Comparison of ENCODE assay signal across 12 cellular contexts in genomic region chr12:108638997-108639822, GRCh38. TPM values are rescaled to one million over a fixed set of nuclear protein-coding genes. Genes with fewer than 3 reads are reported as not detected.
DNase-seq lines count a peak whose midpoint lies in the region; ATAC-seq and TF ChIP-seq lines count a peak whose summit lies in the region.
"Had no signal": no experiment of that assay in that cellular context is flagged by ENCODE, and none has a peak within 500 bp of the region (broad histone marks: within the 10 kb centered on the region; RNA-seq: fewer than 3 reads in every experiment).

No MANE protein-coding gene starts in this region.

- no peak for TF ChIP-seq EP300 in sigmoid colon (IDR thresholded peaks at IDR 0.05)

- no peaks in the 10 kb centered on the region for H3K9me2 ChIP-seq in HCT116 (ENCODE audit: insufficient read depth)

- no peak for TF ChIP-seq POLR2A in HCT116 (IDR thresholded peaks at IDR 0.05; ENCODE audit: borderline replicate concordance, extremely low read depth, insufficient read depth, insufficient read length)
- TF ChIP-seq POLR2A in sigmoid colon (IDR thresholded peaks at IDR 0.05), result no peak

- ATAC-seq in HCT116 (no peak), T-cell (replicated peaks in 1 of 4) (no peak), HG03439 (IDR thresholded peaks at IDR 0.05; ENCODE audit: unreplicated experiment) (no peak)

- no peak overlapping the region for H2AFZ ChIP-seq in HCT116 (ENCODE audit: low read depth, low read length, poor library complexity, severe bottlenecking)

- WGBS in sigmoid colon, 2 donors, result 85 to 91% methylated on average over 11 of the region's 11 CpGs

- CTCF ChIA-PET in HCT116 (lab: Charles Lee) (interaction anchor here (0.5 kb wide), 1 partner anchor 143 kb away, joined by 3 read pairs; no protein-coding TSS in a partner anchor), T-cell (lab: Charles Lee) (interaction anchor here (0.6 to 1.4 kb wide), 4 partner anchors 25 to 78 kb away, joined by 3 to 5 read pairs (median 4); no protein-coding TSS in a partner anchor)

- H3K9me3 ChIP-seq in HCT116 (ENCODE audit: control insufficient read depth in 1 of 2, insufficient read depth in 1 of 2, low read depth in 1 of 2, low read length in 2 of 2) (no peaks in the 10 kb centered on the region), sigmoid colon (no peaks in the 10 kb centered on the region), BE2C (no peaks in the 10 kb centered on the region)

- H3K27me3 ChIP-seq in HCT116 (ENCODE audit: insufficient read depth, low read length) (no peaks in the 10 kb centered on the region), sigmoid colon (no peaks in the 10 kb centered on the region), BE2C (no peaks in the 10 kb centered on the region)

- no peaks in the 10 kb centered on the region for H3K79me2 ChIP-seq in HCT116 (ENCODE audit: insufficient read depth, low read length)

- H3K4me3 ChIP-seq in HCT116 (replicated peaks in 1 of 2; ENCODE audit: low read depth in 1 of 2, low read length in 2 of 2) (no peak overlapping the region), sigmoid colon (no peak overlapping the region), BE2C (ENCODE audit: low read depth, low read length) (no peak overlapping the region)

- BruUV-seq in HCT116 (replicated peaks; lab: Mats Ljungman, UMichigan), result no TSS peak

- DNase-seq in HCT116 (ENCODE audit: low read depth, low spot score) (no peak), T-cell (no peak), glutamatergic neuron (no peak), sigmoid colon (no peak), NOMO-1 treated with DMSO at 0.1 percent for 48 hours (lab: John Stamatoyannopoulos, UW; ENCODE audit: unreplicated experiment) (no peak), T1000 (lab: John Stamatoyannopoulos, UW) (no peak), BE2C (no peak)
- DNase-seq: activated CD4-positive, alpha-beta T cell treated with anti-CD3 and anti-CD28 coated beads for 4 hours; NCI-H1105 treated with DMSO at 0.1 percent for 48 hours; SHP77 treated with DMSO at 0.1 percent for 48 hours; stimulated activated naive CD4-positive, alpha-beta T cell had no signal

- intact Hi-C loops in HCT116 (cut with micrococcal nuclease) (no loop called here), sigmoid colon (cut with DNase I) (loop anchor here (10.0 kb wide), 1 partner anchor 456 kb away; the partner anchor contains the start of genes ALKBH2 and UNG)

- H3K9me3 Mint-ChIP-seq in T-cell (no peaks in the 10 kb centered on the region), glutamatergic neuron (ENCODE audit: unreplicated experiment) (peaks cover 15% of the 10 kb centered on the region)

- POLR2A ChIA-PET in HCT116 (lab: Charles Lee) (no interaction called here), T-cell (lab: Charles Lee) (no interaction called here)

- no peaks in the 10 kb centered on the region for H4K20me1 ChIP-seq in HCT116 (ENCODE audit: insufficient read depth)

- H3K4me3 Mint-ChIP-seq in T-cell (no peak overlapping the region), glutamatergic neuron (ENCODE audit: unreplicated experiment) (no peak overlapping the region)

- H3K36me3 Mint-ChIP-seq in T-cell (no peaks in the 10 kb centered on the region), glutamatergic neuron (ENCODE audit: unreplicated experiment) (peaks cover 4% of the 10 kb centered on the region)

- H3K27ac ChIP-seq in HCT116 (ENCODE audit: low read depth, low read length) (no peak overlapping the region), sigmoid colon (peak overlapping the region; percentile 43 to 74 (median 50))

- RAD21 ChIA-PET in HCT116 (lab: Charles Lee; ENCODE audit: low non-redundant PET in 1 of 2, low total read pairs in 2 of 2, uncharacterized antibody in 2 of 2, unreplicated experiment in 2 of 2), result no interaction called here

- peaks cover 36 to 54% of the 10 kb centered on the region in 2 experiments for H3K4me1 ChIP-seq in HCT116 (ENCODE audit: control insufficient read depth in 1 of 2, insufficient read depth in 2 of 2, low read length in 2 of 2)
- H3K4me1 ChIP-seq in sigmoid colon, result peaks cover 0 to 72% (median 51%) of the 10 kb centered on the region in 4 donors
- H3K4me1 ChIP-seq in BE2C, result peaks cover 12% of the 10 kb centered on the region

- TF ChIP-seq RAD21 in HCT116 (IDR thresholded peaks at IDR 0.05; ENCODE audit: low read depth), result no peak

- H3K36me3 ChIP-seq in HCT116 (ENCODE audit: control insufficient read depth in 1 of 2, insufficient read depth in 2 of 2, low read length in 2 of 2) (no peaks in the 10 kb centered on the region), sigmoid colon (no peaks in the 10 kb centered on the region), BE2C (no peaks in the 10 kb centered on the region)

- H3K4me1 Mint-ChIP-seq in T-cell, result peaks cover 38 to 53% (median 49%) of the 10 kb centered on the region in 3 donors
- peaks cover 52% of the 10 kb centered on the region for H3K4me1 Mint-ChIP-seq in glutamatergic neuron (ENCODE audit: low read depth, unreplicated experiment)

- H3K27ac Mint-ChIP-seq in T-cell, result peak overlapping the region; percentile 17 to 39
- H3K27ac Mint-ChIP-seq in glutamatergic neuron (ENCODE audit: unreplicated experiment), result peak overlapping the region; percentile 73

- H3K4me2 ChIP-seq in HCT116 (ENCODE audit: low read length), result 0 out of 2 replicates have a peak overlapping the region, but pooled peaks have one; percentile 47

- TF ChIP-seq CTCF in HCT116 (IDR thresholded peaks at IDR 0.05 in 2 of 3, conservative IDR thresholded peaks at IDR 0.05 in 1 of 3; ENCODE audit: borderline replicate concordance in 1 of 3, insufficient read depth in 1 of 3, low read depth in 2 of 3, low read length in 2 of 3) (no peak), glutamatergic neuron (IDR thresholded peaks at IDR 0.05; ENCODE audit: partially characterized antibody, unreplicated experiment) (no peak), sigmoid colon (IDR thresholded peaks at IDR 0.05) (no peak), BE2C (IDR thresholded peaks at IDR 0.05; ENCODE audit: low read depth, low read length) (no peak)

- no peak overlapping the region for H3K9ac ChIP-seq in HCT116 (ENCODE audit: low read length)

- no peaks in the 10 kb centered on the region for H3K27me3 Mint-ChIP-seq in T-cell
- peaks cover 14% of the 10 kb centered on the region for H3K27me3 Mint-ChIP-seq in glutamatergic neuron (ENCODE audit: unreplicated experiment)

TF ChIP-seq in HCT116, 20 proteins besides CTCF, POLR2A, EP300 and RAD21:
- no peak for TF ChIP-seq ELF1 (IDR thresholded peaks at IDR 0.05; ENCODE audit: borderline replicate concordance, low read depth)
- TF ChIP-seq EZH2phosphoT487 (IDR thresholded peaks at IDR 0.05; ENCODE audit: borderline replicate concordance), result no peak
- no peak for TF ChIP-seq ZBTB33 (IDR thresholded peaks at IDR 0.05; ENCODE audit: extremely low read depth, insufficient replicate concordance, low read length)
- no peak for TF ChIP-seq JUND (IDR thresholded peaks at IDR 0.05)
- TF ChIP-seq MAX (IDR thresholded peaks at IDR 0.05), result no peak
- TF ChIP-seq ZNF274 (IDR thresholded peaks at IDR 0.05; ENCODE audit: low read depth, low read length), result no peak
- no peak for TF ChIP-seq ZFX (IDR thresholded peaks at IDR 0.05)
- TF ChIP-seq FOSL1 (IDR thresholded peaks at IDR 0.05; ENCODE audit: low read depth), result no peak
- TF ChIP-seq POLR2AphosphoS5 (IDR thresholded peaks at IDR 0.05; ENCODE audit: low read depth, low read length), result no peak
- TF ChIP-seq EZH2 (IDR thresholded peaks at IDR 0.05), result no peak
- no peak for TF ChIP-seq SP1 (IDR thresholded peaks at IDR 0.05; ENCODE audit: low read depth)
- TF ChIP-seq CBX3 (IDR thresholded peaks at IDR 0.05; ENCODE audit: low read depth), result no peak
- no peak for TF ChIP-seq SRF (IDR thresholded peaks at IDR 0.05; ENCODE audit: low read depth)

RNA-seq across cellular contexts. Expression of gene SELPLG, which starts 5.5 kb away (rescaled TPM):
- total RNA-seq in HCT116 (2021; ENCODE audit: unreplicated experiment) (1.2 TPM), T-cell (100 to 1,000 TPM; 102 to 220 (median 215) TPM), glutamatergic neuron (ENCODE audit: unreplicated experiment) (0.34 TPM), sigmoid colon (1 to 10 TPM; 6.1 to 10.0 (median 7.6) TPM)
- 0.16 and 0.26 TPM in 2 replicates for polyA plus RNA-seq in HCT116 (2012)
- polyA plus RNA-seq in sigmoid colon, result 10 to 100 TPM in 1 of 3 donors, 1 to 10 TPM in 2; 1.8 to 26.1 (median 6.7) TPM
- 1.4 TPM for polyA plus RNA-seq in BE2C (2012; ENCODE audit: insufficient read depth, insufficient read length, low read depth)

RNA-seq across cellular contexts. Expression of gene TMEM119, which starts 41.3 kb away (rescaled TPM):
- total RNA-seq in HCT116 (2021; ENCODE audit: unreplicated experiment), result not detected
- not detected in 2 replicates for polyA plus RNA-seq in HCT116 (2012)
- 1 to 10 TPM in 2 of 5 donors, under 1 TPM in 3; 0.13 to 3.9 (median 0.98) TPM for total RNA-seq in T-cell
- 0.15 TPM for total RNA-seq in glutamatergic neuron (ENCODE audit: unreplicated experiment)
- total RNA-seq in sigmoid colon, result 10 to 100 TPM in 1 of 4 donors, 1 to 10 TPM in 2, under 1 TPM in 1; 0.95 to 11.6 (median 6.7) TPM
- polyA plus RNA-seq in sigmoid colon, result 10 to 100 TPM in 1 of 3 donors, 1 to 10 TPM in 2; 1.8 to 16.9 (median 2.4) TPM
- polyA plus RNA-seq in BE2C (2012; ENCODE audit: insufficient read depth, insufficient read length, low read depth), result 10.9 TPM

Comparison
In these comparisons a context has a peak if more than half of its experiments do, and no peak if none do; other contexts are left out.
1. RNA of gene SELPLG, which starts 5.5 kb away (total RNA-seq): 102 to 220 TPM in T-cell; 6.1 to 10.0 TPM in sigmoid colon, 1.2 TPM in HCT116 (single experiment) and 0.34 TPM in glutamatergic neuron (single experiment); every median in the first group is over 4 times any median in the second.